ENCODE assay signal across 16 cellular contexts in genomic region chr9:89702401-89702800, GRCh38.
A peak's percentile ranks its signal among the peaks of the same experiment; 100 is the strongest.
DNase-seq lines count a peak whose midpoint lies in the region; ATAC-seq and TF ChIP-seq lines count a peak whose summit lies in the region.
"Had no signal": no experiment of that assay in that cellular context is flagged by ENCODE, and none has a peak within 500 bp of the region (broad histone marks: within the 10 kb centered on the region; RNA-seq: fewer than 3 reads in every experiment).

No MANE protein-coding gene starts in this region.

- H3K27ac Mint-ChIP-seq in activated CD4-positive, alpha-beta T cell treated with anti-CD3 and anti-CD28 coated beads, Interleukin-2, amount 10 ng/mL, durations not matched to agents 7 days and 5 days, result no peak overlapping the region
- peak overlapping the region; percentile 90 for H3K27ac Mint-ChIP-seq in activated CD8-positive, alpha-beta T cell treated with anti-CD3 and anti-CD28 coated beads, Interleukin-2, amount 10 ng/mL, durations not matched to agents 7 days and 5 days

- DNase-seq in activated CD4-positive, alpha-beta T cell treated with anti-CD3 and anti-CD28 coated beads, Interleukin-2, amount 10 ng/mL, durations not matched to agents 7 days and 5 days, result no peak
- no peak for DNase-seq in activated CD4-positive, alpha-beta T cell treated with anti-CD3 and anti-CD28 coated beads for 48 hours
- no peak for DNase-seq in activated CD8-positive, alpha-beta T cell treated with anti-CD3 and anti-CD28 coated beads, Interleukin-2, amount 10 ng/mL, durations not matched to agents 7 days and 5 days
- peak; percentile 4 for DNase-seq in fibroblast of pulmonary artery (ENCODE audit: low read depth)
- DNase-seq in foreskin fibroblast, result no peak
- DNase-seq in stimulated activated CD4-positive, alpha-beta T cell treated with anti-CD3 and anti-CD28 coated beads, Interleukin-4, amount 100 ng/mL, for 4 hours, result no peak
- DNase-seq in left cardiac atrium, result no peak
- DNase-seq: C1 segment of cervical spinal cord; DMS153; HCEC 1CT; NCI-H1092; NCI-H226; NCI-H526 treated with DMSO at 0.1 percent for 48 hours; NK-92 treated with Interleukin-12 subunit alpha and Interleukin-12 subunit beta, amount 100 ng/mL, for 24 hours had no signal

- H3K4me3 ChIP-seq in GM08714 (ENCODE audit: low read length) (peak overlapping the region; percentile 41; the same call in 1 of the 2 replicates), fibroblast of pulmonary artery (replicated peaks; ENCODE audit: low read depth, low read length) (no peak overlapping the region), foreskin fibroblast (ENCODE audit: low read depth in 1 of 2, low read length in 2 of 2) (no peak overlapping the region)

- H3K9me3 Mint-ChIP-seq in activated CD4-positive, alpha-beta T cell treated with anti-CD3 and anti-CD28 coated beads, Interleukin-2, amount 10 ng/mL, durations not matched to agents 7 days and 5 days, result no peaks in the 10 kb centered on the region
- peaks cover 4% of the 10 kb centered on the region for H3K9me3 Mint-ChIP-seq in activated CD8-positive, alpha-beta T cell treated with anti-CD3 and anti-CD28 coated beads, Interleukin-2, amount 10 ng/mL, durations not matched to agents 7 days and 5 days (ENCODE audit: insufficient read depth)

- intact Hi-C loops in left cardiac atrium (cut with DNase I), result no loop called here

- no peak for TF ChIP-seq CTCF in fibroblast of pulmonary artery (IDR thresholded peaks at IDR 0.05; ENCODE audit: low read length, missing control alignments)
- TF ChIP-seq CTCF in foreskin fibroblast (IDR thresholded peaks at IDR 0.05; ENCODE audit: low read depth, low read length), result no peak

- no peaks in the 10 kb centered on the region for H3K27me3 Mint-ChIP-seq in activated CD4-positive, alpha-beta T cell treated with anti-CD3 and anti-CD28 coated beads, Interleukin-2, amount 10 ng/mL, durations not matched to agents 7 days and 5 days
- no peaks in the 10 kb centered on the region for H3K27me3 Mint-ChIP-seq in activated CD8-positive, alpha-beta T cell treated with anti-CD3 and anti-CD28 coated beads, Interleukin-2, amount 10 ng/mL, durations not matched to agents 7 days and 5 days (ENCODE audit: low read depth)

- POLR2A ChIA-PET in activated CD4-positive, alpha-beta T cell treated with anti-CD3 and anti-CD28 coated beads, Interleukin-2, amount 10 ng/mL, durations not matched to agents 7 days and 5 days (lab: Charles Lee), result no interaction called here
- POLR2A ChIA-PET in activated CD8-positive, alpha-beta T cell treated with anti-CD3 and anti-CD28 coated beads, Interleukin-2, amount 10 ng/mL, durations not matched to agents 7 days and 5 days (lab: Charles Lee), result interaction anchor here (0.7 to 5.1 kb wide), 5 partner anchors 11 to 97 kb away, joined by 3 to 50 read pairs (median 17); partner anchors contain the start of gene GADD45G

- CTCF ChIA-PET in activated CD4-positive, alpha-beta T cell treated with anti-CD3 and anti-CD28 coated beads, Interleukin-2, amount 10 ng/mL, durations not matched to agents 7 days and 5 days (lab: Charles Lee), result interaction anchor here (0.8 to 2.5 kb wide), 7 partner anchors 11 to 19 kb away, joined by 3 to 7 read pairs (median 3); no protein-coding TSS in a partner anchor
- CTCF ChIA-PET in activated CD8-positive, alpha-beta T cell treated with anti-CD3 and anti-CD28 coated beads, Interleukin-2, amount 10 ng/mL, durations not matched to agents 7 days and 5 days (lab: Charles Lee), result interaction anchor here (0.6 to 6.2 kb wide), 8 partner anchors 8 to 100 kb away, joined by 3 to 46 read pairs (median 6); no protein-coding TSS in a partner anchor

- no peak for ATAC-seq in activated CD8-positive, alpha-beta T cell treated with anti-CD3 and anti-CD28 coated beads, Interleukin-2, amount 10 ng/mL, durations not matched to agents 7 days and 5 days
- ATAC-seq in left cardiac atrium, result no peak
- ATAC-seq: HepG2 had no signal

- H3K4me1 Mint-ChIP-seq in activated CD4-positive, alpha-beta T cell treated with anti-CD3 and anti-CD28 coated beads, Interleukin-2, amount 10 ng/mL, durations not matched to agents 7 days and 5 days, result peaks cover 36% of the 10 kb centered on the region
- peaks cover 76% of the 10 kb centered on the region for H3K4me1 Mint-ChIP-seq in activated CD8-positive, alpha-beta T cell treated with anti-CD3 and anti-CD28 coated beads, Interleukin-2, amount 10 ng/mL, durations not matched to agents 7 days and 5 days (ENCODE audit: low read depth)

- H3K36me3 Mint-ChIP-seq in activated CD4-positive, alpha-beta T cell treated with anti-CD3 and anti-CD28 coated beads, Interleukin-2, amount 10 ng/mL, durations not matched to agents 7 days and 5 days (ENCODE audit: low read depth), result peaks cover 3% of the 10 kb centered on the region
- H3K36me3 Mint-ChIP-seq in activated CD8-positive, alpha-beta T cell treated with anti-CD3 and anti-CD28 coated beads, Interleukin-2, amount 10 ng/mL, durations not matched to agents 7 days and 5 days (ENCODE audit: low read depth), result peaks cover 9% of the 10 kb centered on the region

- peak overlapping the region; percentile 5 for H3K4me3 Mint-ChIP-seq in activated CD4-positive, alpha-beta T cell treated with anti-CD3 and anti-CD28 coated beads, Interleukin-2, amount 10 ng/mL, durations not matched to agents 7 days and 5 days
- H3K4me3 Mint-ChIP-seq in activated CD8-positive, alpha-beta T cell treated with anti-CD3 and anti-CD28 coated beads, Interleukin-2, amount 10 ng/mL, durations not matched to agents 7 days and 5 days, result peak overlapping the region; percentile 70
